15 cellular contexts compared by ENCODE assay signal in genomic region chr7:94028768-94029167, GRCh38. TPM values are rescaled to one million over a fixed set of nuclear protein-coding genes. Genes with fewer than 3 reads are reported as not detected.
A peak's percentile ranks its signal among the peaks of the same experiment; 100 is the strongest.
DNase-seq lines count a peak whose midpoint lies in the region; ATAC-seq and TF ChIP-seq lines count a peak whose summit lies in the region.
"Had no signal": no experiment of that assay in that cellular context is flagged by ENCODE, and none has a peak within 500 bp of the region (broad histone marks: within the 10 kb centered on the region; RNA-seq: fewer than 3 reads in every experiment).

No MANE protein-coding gene starts in this region.

- H3K4me3 ChIP-seq in AG10803 (ENCODE audit: low read length): no peak overlapping the region
- no peak overlapping the region for H3K4me3 ChIP-seq in ascending aorta
- H3K4me3 ChIP-seq: pancreas, upper lobe of left lung had no signal

- ATAC-seq in HG02610 (IDR thresholded peaks at IDR 0.05; ENCODE audit: unreplicated experiment): peak; percentile 70
- ATAC-seq in GM19023 (IDR thresholded peaks at IDR 0.05; ENCODE audit: unreplicated experiment): no peak
- ATAC-seq: pancreas had no signal

- intact Hi-C loops in ascending aorta (cut with DNase I): no loop called here

- DNase-seq in AG10803 (ENCODE audit: low read depth) (peak; percentile 31), RKO (ENCODE audit: low spot score) (peak; percentile 29), hepatic stellate cell (ENCODE audit: low spot score) (peak; percentile 9), ascending aorta (ENCODE audit: low spot score in 2 of 2) (no peak), HuH-7 (ENCODE audit: low spot score) (no peak), NCI-H510A treated with DMSO at 0.1 percent for 48 hours (lab: John Stamatoyannopoulos, UW) (no peak)
- DNase-seq: ACHN; activated naive CD4-positive, alpha-beta T cell treated with anti-CD3 and anti-CD28 coated beads, Interleukin-2, amount 10 ng/mL, durations not matched to agents 7 days and 5 days; NCI-H187; NCI-H748 treated with DMSO at 0.1 percent for 48 hours; pancreas; stimulated activated CD4-positive, alpha-beta T cell treated with anti-CD3 and anti-CD28 coated beads, Interleukin-12 subunit alpha, Interleukin-12 subunit beta, amount 100 ng/mL, for 4 hours; upper lobe of left lung had no signal

- no peaks in the 10 kb centered on the region for H3K27me3 ChIP-seq in ascending aorta
- H3K27me3 ChIP-seq: pancreas, upper lobe of left lung had no signal

- no peak for TF ChIP-seq CTCF in AG10803 (conservative IDR thresholded peaks at IDR 0.05; ENCODE audit: low read length)
- TF ChIP-seq CTCF in ascending aorta (IDR thresholded peaks at IDR 0.05): no peak

- H3K4me1 ChIP-seq in ascending aorta: no peaks in the 10 kb centered on the region
- H3K4me1 ChIP-seq: pancreas, upper lobe of left lung had no signal

- no peaks in the 10 kb centered on the region for H3K36me3 ChIP-seq in ascending aorta
- H3K36me3 ChIP-seq: pancreas, upper lobe of left lung had no signal

- H3K9me3 ChIP-seq in ascending aorta: no peaks in the 10 kb centered on the region
- H3K9me3 ChIP-seq: pancreas, upper lobe of left lung had no signal

- H3K27ac ChIP-seq in ascending aorta: no peak overlapping the region
- H3K27ac ChIP-seq: pancreas, upper lobe of left lung had no signal

RNA-seq across cellular contexts. Expression of gene BET1, which starts 24.6 kb away (rescaled TPM):
- 2.4 TPM for total RNA-seq in ascending aorta

Comparison
In these comparisons a context has a peak if more than half of its experiments do, and no peak if none do; other contexts are left out.
1. DNase-seq: peak in AG10803 (single experiment), RKO (single experiment) and hepatic stellate cell (single experiment); none in ascending aorta (0 of 2), HuH-7 (single experiment) and NCI-H510A treated with DMSO at 0.1 percent for 48 hours (single experiment).